Comparison of ENCODE assay signal across 2 cellular contexts in genomic region chr11:2693851-2694261, GRCh38.
A peak's percentile ranks its signal among the peaks of the same experiment; 100 is the strongest.
TF ChIP-seq lines count a peak whose summit lies in the region.

No MANE protein-coding gene starts in this region.

TF ChIP-seq in GM23338, 12 proteins besides CTCF, POLR2A, EP300 and RAD21 (continued from another document):
- TF ChIP-seq, protein P1, sequence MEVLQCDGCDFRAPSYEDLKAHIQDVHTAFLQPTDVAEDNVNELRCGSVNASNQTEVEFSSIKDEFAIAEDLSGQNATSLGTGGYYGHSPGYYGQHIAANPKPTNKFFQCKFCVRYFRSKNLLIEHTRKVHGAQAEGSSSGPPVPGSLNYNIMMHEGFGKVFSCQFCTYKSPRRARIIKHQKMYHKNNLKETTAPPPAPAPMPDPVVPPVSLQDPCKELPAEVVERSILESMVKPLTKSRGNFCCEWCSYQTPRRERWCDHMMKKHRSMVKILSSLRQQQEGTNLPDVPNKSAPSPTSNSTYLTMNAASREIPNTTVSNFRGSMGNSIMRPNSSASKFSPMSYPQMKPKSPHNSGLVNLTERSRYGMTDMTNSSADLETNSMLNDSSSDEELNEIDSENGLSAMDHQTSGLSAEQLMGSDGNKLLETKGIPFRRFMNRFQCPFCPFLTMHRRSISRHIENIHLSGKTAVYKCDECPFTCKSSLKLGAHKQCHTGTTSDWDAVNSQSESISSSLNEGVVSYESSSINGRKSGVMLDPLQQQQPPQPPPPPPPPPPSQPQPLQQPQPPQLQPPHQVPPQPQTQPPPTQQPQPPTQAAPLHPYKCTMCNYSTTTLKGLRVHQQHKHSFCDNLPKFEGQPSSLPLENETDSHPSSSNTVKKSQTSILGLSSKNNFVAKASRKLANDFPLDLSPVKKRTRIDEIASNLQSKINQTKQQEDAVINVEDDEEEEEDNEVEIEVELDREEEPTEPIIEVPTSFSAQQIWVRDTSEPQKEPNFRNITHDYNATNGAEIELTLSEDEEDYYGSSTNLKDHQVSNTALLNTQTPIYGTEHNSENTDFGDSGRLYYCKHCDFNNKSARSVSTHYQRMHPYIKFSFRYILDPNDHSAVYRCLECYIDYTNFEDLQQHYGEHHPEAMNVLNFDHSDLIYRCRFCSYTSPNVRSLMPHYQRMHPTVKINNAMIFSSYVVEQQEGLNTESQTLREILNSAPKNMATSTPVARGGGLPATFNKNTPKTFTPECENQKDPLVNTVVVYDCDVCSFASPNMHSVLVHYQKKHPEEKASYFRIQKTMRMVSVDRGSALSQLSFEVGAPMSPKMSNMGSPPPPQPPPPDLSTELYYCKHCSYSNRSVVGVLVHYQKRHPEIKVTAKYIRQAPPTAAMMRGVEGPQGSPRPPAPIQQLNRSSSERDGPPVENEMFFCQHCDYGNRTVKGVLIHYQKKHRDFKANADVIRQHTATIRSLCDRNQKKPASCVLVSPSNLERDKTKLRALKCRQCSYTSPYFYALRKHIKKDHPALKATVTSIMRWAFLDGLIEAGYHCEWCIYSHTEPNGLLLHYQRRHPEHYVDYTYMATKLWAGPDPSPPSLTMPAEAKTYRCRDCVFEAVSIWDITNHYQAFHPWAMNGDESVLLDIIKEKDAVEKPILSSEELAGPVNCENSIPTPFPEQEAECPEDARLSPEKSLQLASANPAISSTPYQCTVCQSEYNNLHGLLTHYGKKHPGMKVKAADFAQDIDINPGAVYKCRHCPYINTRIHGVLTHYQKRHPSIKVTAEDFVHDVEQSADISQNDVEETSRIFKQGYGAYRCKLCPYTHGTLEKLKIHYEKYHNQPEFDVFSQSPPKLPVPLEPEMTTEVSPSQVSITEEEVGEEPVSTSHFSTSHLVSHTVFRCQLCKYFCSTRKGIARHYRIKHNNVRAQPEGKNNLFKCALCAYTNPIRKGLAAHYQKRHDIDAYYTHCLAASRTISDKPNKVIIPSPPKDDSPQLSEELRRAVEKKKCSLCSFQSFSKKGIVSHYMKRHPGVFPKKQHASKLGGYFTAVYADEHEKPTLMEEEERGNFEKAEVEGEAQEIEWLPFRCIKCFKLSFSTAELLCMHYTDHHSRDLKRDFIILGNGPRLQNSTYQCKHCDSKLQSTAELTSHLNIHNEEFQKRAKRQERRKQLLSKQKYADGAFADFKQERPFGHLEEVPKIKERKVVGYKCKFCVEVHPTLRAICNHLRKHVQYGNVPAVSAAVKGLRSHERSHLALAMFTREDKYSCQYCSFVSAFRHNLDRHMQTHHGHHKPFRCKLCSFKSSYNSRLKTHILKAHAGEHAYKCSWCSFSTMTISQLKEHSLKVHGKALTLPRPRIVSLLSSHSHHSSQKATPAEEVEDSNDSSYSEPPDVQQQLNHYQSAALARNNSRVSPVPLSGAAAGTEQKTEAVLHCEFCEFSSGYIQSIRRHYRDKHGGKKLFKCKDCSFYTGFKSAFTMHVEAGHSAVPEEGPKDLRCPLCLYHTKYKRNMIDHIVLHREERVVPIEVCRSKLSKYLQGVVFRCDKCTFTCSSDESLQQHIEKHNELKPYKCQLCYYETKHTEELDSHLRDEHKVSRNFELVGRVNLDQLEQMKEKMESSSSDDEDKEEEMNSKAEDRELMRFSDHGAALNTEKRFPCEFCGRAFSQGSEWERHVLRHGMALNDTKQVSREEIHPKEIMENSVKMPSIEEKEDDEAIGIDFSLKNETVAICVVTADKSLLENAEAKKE (CRISPR knock-in tag; IDR thresholded peaks at IDR 0.05): peak; percentile 41; the same call in 1 of the 2 replicates

TF ChIP-seq in K562, 482 proteins besides CTCF, POLR2A, EP300 and RAD21 (continued from another document):
- TF ChIP-seq ATF2 (CRISPR knock-in tag; IDR thresholded peaks at IDR 0.05) (no peak), PRPF4 (IDR thresholded peaks at IDR 0.05; ENCODE audit: insufficient read depth, low read depth, low read length, poor library complexity, severe bottlenecking) (no peak), NELFE (IDR thresholded peaks at IDR 0.05; ENCODE audit: insufficient read depth, insufficient read length) (no peak), TARDBP (IDR thresholded peaks at IDR 0.05) (no peak), ZNF586 (CRISPR knock-in tag; conservative IDR thresholded peaks at IDR 0.05) (no peak), ZNF592 (IDR thresholded peaks at IDR 0.05) (no peak), ASH1L (IDR thresholded peaks at IDR 0.05; ENCODE audit: borderline replicate concordance, low read depth, partially characterized antibody) (no peak), MEF2D (tag; conservative IDR thresholded peaks at IDR 0.05; ENCODE audit: low read depth) (no peak), FOXM1 (IDR thresholded peaks at IDR 0.05; ENCODE audit: low read depth) (no peak), FOXM1 (CRISPR knock-in tag; IDR thresholded peaks at IDR 0.05; ENCODE audit: low read depth) (no peak), SAFB2 (IDR thresholded peaks at IDR 0.05; ENCODE audit: borderline replicate concordance, low read depth, low read length, severe bottlenecking) (no peak)
TF ChIP-seq in K562: peak in this region for 0.
